35 cellular contexts compared by ENCODE assay signal in genomic region chr7:130195396-130195795, GRCh38. TPM values are rescaled to one million over a fixed set of nuclear protein-coding genes. Genes with fewer than 3 reads are reported as not detected.
"Had no signal": no experiment of that assay in that cellular context is flagged by ENCODE, and none has a peak within 500 bp of the region (broad histone marks: within the 10 kb centered on the region; RNA-seq: fewer than 3 reads in every experiment).

No MANE protein-coding gene starts in this region.

- H3K4me2 ChIP-seq: smooth muscle cell had no signal

- H3K27me3 ChIP-seq: colonic mucosa, esophagus muscularis mucosa, foreskin keratinocyte, heart right ventricle, ovary, stomach, thyroid gland had no signal

- H3K9me3 ChIP-seq: colonic mucosa, esophagus muscularis mucosa, heart right ventricle, lower lobe of right lung, ovary, stomach, thyroid gland had no signal

- H3K4me1 Mint-ChIP-seq: endodermal cell, nephron progenitor cell had no signal

- ATAC-seq: foreskin keratinocyte; heart right ventricle; left ventricle myocardium superior; lower lobe of right lung; naive thymus-derived CD8-positive, alpha-beta T cell; sciatic nerve; stimulated activated effector memory CD8-positive, alpha-beta T cell treated with anti-CD3 and anti-CD28 coated beads, Interleukin-12 subunit alpha, Interleukin-12 subunit beta, amount 100 ng/mL, for 72 hours had no signal

- H3K4me3 ChIP-seq: colonic mucosa, esophagus muscularis mucosa, heart right ventricle, lower lobe of right lung, ovary, smooth muscle cell, stomach, thyroid gland had no signal

- H3K4me3 Mint-ChIP-seq: dendritic cell treated with granulocyte-macrophage colony-stimulating factor and Interleukin-4, amounts not matched to agents 40 ng/mL and 50 ng/mL, for 4 days; endodermal cell; naive thymus-derived CD8-positive, alpha-beta T cell; nephron progenitor cell; stimulated activated effector memory CD8-positive, alpha-beta T cell treated with anti-CD3 and anti-CD28 coated beads, Interleukin-12 subunit alpha, Interleukin-12 subunit beta, amount 100 ng/mL, for 72 hours; type B pancreatic cell had no signal

- H3K36me3 ChIP-seq: ovary had no signal

- H3K27ac Mint-ChIP-seq: dendritic cell treated with granulocyte-macrophage colony-stimulating factor and Interleukin-4, amounts not matched to agents 40 ng/mL and 50 ng/mL, for 4 days; endodermal cell; nephron progenitor cell; type B pancreatic cell had no signal

- H3K4me1 ChIP-seq: colonic mucosa, esophagus muscularis mucosa, foreskin keratinocyte, heart right ventricle, lower lobe of right lung, stomach, thyroid gland had no signal

- H3K27ac ChIP-seq: colonic mucosa, esophagus muscularis mucosa, foreskin keratinocyte, heart right ventricle, lower lobe of right lung, ovary, stomach, thyroid gland had no signal

- FAIRE-seq: endothelial cell of umbilical vein had no signal

- H3K27me3 Mint-ChIP-seq: dendritic cell treated with granulocyte-macrophage colony-stimulating factor and Interleukin-4, amounts not matched to agents 40 ng/mL and 50 ng/mL, for 4 days; naive thymus-derived CD8-positive, alpha-beta T cell; type B pancreatic cell had no signal

- H3K9me3 Mint-ChIP-seq: dendritic cell treated with granulocyte-macrophage colony-stimulating factor and Interleukin-4, amounts not matched to agents 40 ng/mL and 50 ng/mL, for 4 days; endodermal cell; naive thymus-derived CD8-positive, alpha-beta T cell; nephron progenitor cell; stimulated activated effector memory CD8-positive, alpha-beta T cell treated with anti-CD3 and anti-CD28 coated beads, Interleukin-12 subunit alpha, Interleukin-12 subunit beta, amount 100 ng/mL, for 72 hours; type B pancreatic cell had no signal

- DNase-seq: colonic mucosa; effector CD8-positive, alpha-beta T cell; endodermal cell; foreskin keratinocyte; glutamatergic neuron; heart right ventricle; hippocampal formation; islet precursor cell; left ventricle myocardium superior; lower lobe of right lung; naive thymus-derived CD8-positive, alpha-beta T cell; nephron progenitor cell; nucleus accumbens; ovary; stimulated activated CD4-positive, alpha-beta T cell treated with anti-CD3 and anti-CD28 coated beads, Interleukin-12 subunit alpha, Interleukin-12 subunit beta, amount 100 ng/mL, for 4 hours; stimulated activated CD4-positive, alpha-beta T cell treated with anti-CD3 and anti-CD28 coated beads, Interleukin-2, amount 100 ng/mL, for 24 hours; stimulated activated CD4-positive, alpha-beta T cell treated with anti-CD3 and anti-CD28 coated beads, Interleukin-4, amount 100 ng/mL, for 24 hours; stimulated activated naive CD4-positive, alpha-beta T cell treated with Interleukin-2 at 50 U/mL for 16 hours; stomach; thyroid gland had no signal

RNA-seq across cellular contexts. Expression of gene SSMEM1, which starts 12.3 kb away (rescaled TPM):
- total RNA-seq: cerebellum; colonic mucosa; endodermal cell; endothelial cell of umbilical vein; epithelial cell of proximal tubule; esophagus muscularis mucosa; fibroblast of lung; foreskin keratinocyte; heart right ventricle; left ventricle myocardium superior; lower lobe of right lung; myocyte; naive thymus-derived CD8-positive, alpha-beta T cell; ovary; posterior vena cava; sciatic nerve; smooth muscle cell; stomach; subcutaneous adipose tissue; temporal lobe; thyroid gland; urinary bladder had no signal
- polyA plus RNA-seq: endothelial cell of umbilical vein; fibroblast of lung; foreskin keratinocyte; heart right ventricle; naive thymus-derived CD8-positive, alpha-beta T cell; ovary; smooth muscle cell; stomach; urinary bladder had no signal
